21 cellular contexts compared by ENCODE assay signal in genomic region chr6:754202-754601, GRCh38.
DNase-seq lines count a peak whose midpoint lies in the region; ATAC-seq and TF ChIP-seq lines count a peak whose summit lies in the region.
"Had no signal": no experiment of that assay in that cellular context is flagged by ENCODE, and none has a peak within 500 bp of the region (broad histone marks: within the 10 kb centered on the region; RNA-seq: fewer than 3 reads in every experiment).

No MANE protein-coding gene starts in this region.

- no peak for TF ChIP-seq RAD21 in liver (IDR thresholded peaks at IDR 0.05)

- H3K4me3 ChIP-seq in WERI-Rb-1 (ENCODE audit: low read depth, low read length) (no peak overlapping the region), liver (ENCODE audit: low read depth in 1 of 3, low read length in 3 of 3) (no peak overlapping the region)
- H3K4me3 ChIP-seq: BLaER1, GM12878 had no signal

- DNase-seq in WERI-Rb-1 (no peak), left lobe of liver (ENCODE audit: low spot score) (no peak), NCI-H748 treated with DMSO at 0.1 percent for 48 hours (lab: John Stamatoyannopoulos, UW) (no peak), activated gamma-delta T cell treated with Interleukin-2 at 50 U/mL for 16 hours (no peak)
- DNase-seq: 8988T; BE2C; C1 segment of cervical spinal cord; CD4-positive, alpha-beta memory T cell; CD4-positive, CD25-positive, alpha-beta regulatory T cell; CD8-positive, alpha-beta memory T cell; COR-L47; DMS 273 treated with DMSO at 0.1 percent for 48 hours; DMS153; DMS53; DMS79; DND-41; GDM1 had no signal

- H3K36me3 ChIP-seq in WERI-Rb-1 (no peaks in the 10 kb centered on the region), liver (ENCODE audit: control insufficient read depth in 4 of 4, insufficient read depth in 3 of 4, low read depth in 1 of 4, low read length in 3 of 4) (no peaks in the 10 kb centered on the region)
- H3K36me3 ChIP-seq: BE2C, BLaER1 had no signal

- H3K9ac ChIP-seq in liver (ENCODE audit: low read depth in 1 of 2, low read length in 2 of 2) = no peak overlapping the region
- H3K9ac ChIP-seq: BLaER1 had no signal

- H3K27ac ChIP-seq in WERI-Rb-1 (peak overlapping the region; percentile 19), liver (ENCODE audit: low read depth in 1 of 2, low read length in 2 of 2) (no peak overlapping the region)
- H3K27ac ChIP-seq: BLaER1 had no signal

- TF ChIP-seq CTCF in WERI-Rb-1 (IDR thresholded peaks at IDR 0.05; ENCODE audit: low read depth, low read length) (no peak), liver (IDR thresholded peaks at IDR 0.05; ENCODE audit: low read depth, low read length, missing input control) (no peak)

- H3K27me3 ChIP-seq in WERI-Rb-1 (ENCODE audit: insufficient read depth, low read depth, severe bottlenecking) = no peaks in the 10 kb centered on the region
- no peaks in the 10 kb centered on the region for H3K27me3 ChIP-seq in liver (ENCODE audit: control insufficient read depth in 4 of 4, insufficient read depth in 4 of 4, low read length in 3 of 4)
- H3K27me3 ChIP-seq: BLaER1 had no signal

- ATAC-seq in left lobe of liver (peak; percentile 68), GM18861 (IDR thresholded peaks at IDR 0.05; ENCODE audit: unreplicated experiment) (no peak)
- ATAC-seq: GM12878 had no signal

- H3K9me3 ChIP-seq in WERI-Rb-1 (ENCODE audit: severe bottlenecking) (peaks cover 2% of the 10 kb centered on the region), liver (ENCODE audit: control insufficient read depth in 4 of 4, low read length in 3 of 4) (no peaks in the 10 kb centered on the region)
- H3K9me3 ChIP-seq: BE2C, BLaER1 had no signal

- WGBS in liver = 30% methylated on average over 3 of the region's 3 CpGs

- H3K4me1 ChIP-seq in liver (ENCODE audit: control insufficient read depth in 4 of 4, insufficient read depth in 4 of 4, low read length in 3 of 4) = no peaks in the 10 kb centered on the region
- H3K4me1 ChIP-seq: BE2C, BLaER1 had no signal

TF ChIP-seq in liver, 16 proteins besides CTCF, POLR2A, EP300 and RAD21:
- TF ChIP-seq RXRA (IDR thresholded peaks at IDR 0.05) (peak; percentile 25 to 41), REST (IDR thresholded peaks at IDR 0.05) (no peak), GABPA (IDR thresholded peaks at IDR 0.05 in 1 of 2, conservative IDR thresholded peaks at IDR 0.05 in 1 of 2) (no peak), HNF4A (conservative IDR thresholded peaks at IDR 0.05) (peak; percentile 31 to 37), YY1 (IDR thresholded peaks at IDR 0.05) (no peak)
